ENCODE assay signal across 15 cellular contexts in genomic region chr2:3645745-3646389, GRCh38. TPM values are rescaled to one million over a fixed set of nuclear protein-coding genes. Genes with fewer than 3 reads are reported as not detected.
A peak's percentile ranks its signal among the peaks of the same experiment; 100 is the strongest.
DNase-seq lines count a peak whose midpoint lies in the region; ATAC-seq and TF ChIP-seq lines count a peak whose summit lies in the region.
"Had no signal": no experiment of that assay in that cellular context is flagged by ENCODE, and none has a peak within 500 bp of the region (broad histone marks: within the 10 kb centered on the region; RNA-seq: fewer than 3 reads in every experiment).

No MANE protein-coding gene starts in this region.

- H3K4me1 Mint-ChIP-seq in Caco-2 (ENCODE audit: low read depth, unreplicated experiment): peaks cover 21% of the 10 kb centered on the region
- peaks cover 2% of the 10 kb centered on the region for H3K4me1 Mint-ChIP-seq in progenitor cell of endocrine pancreas (ENCODE audit: low read depth)

- POLR2A ChIA-PET in Caco-2 (lab: Charles Lee): no interaction called here

- BruUV-seq in Caco-2 (replicated peaks; lab: Mats Ljungman, UMichigan): no TSS peak

- H3K36me3 Mint-ChIP-seq in Caco-2 (ENCODE audit: insufficient read depth, unreplicated experiment) (peaks cover 5% of the 10 kb centered on the region), progenitor cell of endocrine pancreas (ENCODE audit: insufficient read depth) (no peaks in the 10 kb centered on the region)
- H3K36me3 Mint-ChIP-seq: CD4-positive, CD25-positive, alpha-beta regulatory T cell had no signal

- H3K27me3 ChIP-seq in heart left ventricle: no peaks in the 10 kb centered on the region
- H3K27me3 ChIP-seq in right atrium auricular region: no peaks in the 10 kb centered on the region
- no peaks in the 10 kb centered on the region for H3K27me3 ChIP-seq in Caco-2 (replicated peaks; ENCODE audit: control insufficient read depth, insufficient read depth, low read length)
- H3K27me3 ChIP-seq: BE2C had no signal

- H3K4me1 ChIP-seq in heart left ventricle: peaks cover 0 to 9% (median 3%) of the 10 kb centered on the region in 12 donors
- H3K4me1 ChIP-seq in right atrium auricular region: peaks cover 0 to 3% of the 10 kb centered on the region in 2 donors
- H3K4me1 ChIP-seq in Caco-2: peaks cover 21% of the 10 kb centered on the region

- DNase-seq in heart left ventricle: peak in 3 of 5 donors; percentile 4 to 19 (median 5)
- DNase-seq in right atrium auricular region (ENCODE audit: low spot score): no peak
- DNase-seq in Caco-2: peak; percentile 75 to 79
- peak; percentile 53 for DNase-seq in posterior vena cava (ENCODE audit: low spot score)
- no peak for DNase-seq in cerebellum (ENCODE audit: low spot score)
- DNase-seq in activated CD4-positive, CD25-positive, alpha-beta regulatory T cell treated with anti-CD3 and anti-CD28 coated beads, Interleukin-2, amount 50 U/mL, for 72 hours: no peak
- DNase-seq in progenitor cell of endocrine pancreas (ENCODE audit: low spot score, unreplicated experiment): no peak
- DNase-seq: BE2C; Calu3; CD4-positive, CD25-positive, alpha-beta regulatory T cell; DMS 273 treated with DMSO at 0.1 percent for 48 hours; HCEC 1CT; HFFc6 had no signal

- intact Hi-C loops in heart left ventricle (cut with DNase I): loop anchor here in 4 of 10 donors (5.0 to 10.0 kb wide), 2 partner anchors 49 to 221 kb away; partner anchors contain the start of gene COLEC11 (in 3 of the 4)
- intact Hi-C loops in Caco-2 (cut with micrococcal nuclease; ENCODE audit: unreplicated experiment): loop anchor here (1.0 kb wide), 4 partner anchors 25 to 127 kb away; partner anchors contain the start of genes ADI1 and RNASEH1
- intact Hi-C loops in posterior vena cava (cut with DNase I): loop anchor here in 1 of 2 donors (1.0 kb wide), 1 partner anchor 10 kb away; no protein-coding TSS in a partner anchor

- H3K27ac Mint-ChIP-seq in Caco-2 (ENCODE audit: unreplicated experiment): peak overlapping the region; percentile 62
- no peak overlapping the region for H3K27ac Mint-ChIP-seq in progenitor cell of endocrine pancreas
- H3K27ac Mint-ChIP-seq: CD4-positive, CD25-positive, alpha-beta regulatory T cell; HFFc6 had no signal

- H3K27ac ChIP-seq in heart left ventricle: no peak overlapping the region
- no peak overlapping the region for H3K27ac ChIP-seq in right atrium auricular region

- H3K9me3 Mint-ChIP-seq in Caco-2 (ENCODE audit: unreplicated experiment) (no peaks in the 10 kb centered on the region), progenitor cell of endocrine pancreas (ENCODE audit: low read depth) (no peaks in the 10 kb centered on the region)
- H3K9me3 Mint-ChIP-seq: CD4-positive, CD25-positive, alpha-beta regulatory T cell; HFFc6 had no signal

- no peak for ATAC-seq in heart left ventricle

- no peaks in the 10 kb centered on the region for H3K27me3 Mint-ChIP-seq in Caco-2 (ENCODE audit: insufficient read depth, unreplicated experiment)
- no peaks in the 10 kb centered on the region for H3K27me3 Mint-ChIP-seq in progenitor cell of endocrine pancreas
- H3K27me3 Mint-ChIP-seq: CD4-positive, CD25-positive, alpha-beta regulatory T cell had no signal

- no peaks in the 10 kb centered on the region for H3K9me3 ChIP-seq in heart left ventricle
- H3K9me3 ChIP-seq in right atrium auricular region: no peaks in the 10 kb centered on the region
- no peaks in the 10 kb centered on the region for H3K9me3 ChIP-seq in Caco-2
- H3K9me3 ChIP-seq: BE2C had no signal

- CTCF ChIA-PET in Caco-2 (lab: Charles Lee): no interaction called here

- WGBS in heart left ventricle, 4 donors: 68 to 73% (median 69%) methylated on average over 7 to 10 of the region's 10 CpGs

- TF ChIP-seq CTCF in heart left ventricle (IDR thresholded peaks at IDR 0.05) (no peak), right atrium auricular region (IDR thresholded peaks at IDR 0.05) (no peak), Caco-2 (IDR thresholded peaks at IDR 0.05; ENCODE audit: insufficient read depth in 1 of 2, low read depth in 1 of 2, low read length in 1 of 2, severe bottlenecking in 1 of 2, unreplicated experiment in 1 of 2) (no peak), progenitor cell of endocrine pancreas (IDR thresholded peaks at IDR 0.05; ENCODE audit: unreplicated experiment) (no peak)

- H3K4me3 Mint-ChIP-seq in Caco-2 (ENCODE audit: unreplicated experiment) (no peak overlapping the region), progenitor cell of endocrine pancreas (ENCODE audit: low read depth) (no peak overlapping the region)
- H3K4me3 Mint-ChIP-seq: CD4-positive, CD25-positive, alpha-beta regulatory T cell; HFFc6 had no signal

- H3K4me3 ChIP-seq in heart left ventricle: no peak overlapping the region
- no peak overlapping the region for H3K4me3 ChIP-seq in right atrium auricular region
- no peak overlapping the region for H3K4me3 ChIP-seq in Caco-2 (ENCODE audit: low read depth, low read length)

- H3K36me3 ChIP-seq in heart left ventricle: no peaks in the 10 kb centered on the region
- no peaks in the 10 kb centered on the region for H3K36me3 ChIP-seq in right atrium auricular region
- no peaks in the 10 kb centered on the region for H3K36me3 ChIP-seq in Caco-2 (ENCODE audit: control insufficient read depth, insufficient read depth, low read length)

- no peak for TF ChIP-seq POLR2A in heart left ventricle (IDR thresholded peaks at IDR 0.05)

RNA-seq across cellular contexts. Expression of gene ALLC, which starts 12.1 kb away (rescaled TPM):
- total RNA-seq in heart left ventricle: not detected
- not detected for polyA plus RNA-seq in heart left ventricle
- not detected for total RNA-seq in right atrium auricular region
- not detected in 2 replicates for total RNA-seq in Caco-2 (2022)
- not detected for total RNA-seq in posterior vena cava
- not detected for total RNA-seq in cerebellum
- 0.16 TPM in 1 of 2 replicates, not detected in the other for total RNA-seq in progenitor cell of endocrine pancreas
- total RNA-seq: Calu3; CD4-positive, CD25-positive, alpha-beta regulatory T cell; H1; HFFc6 had no signal
- polyA plus RNA-seq: CD4-positive, CD25-positive, alpha-beta regulatory T cell; H1 had no signal

RNA-seq across cellular contexts. Expression of gene COLEC11, which starts 51.0 kb away (rescaled TPM):
- 1 to 10 TPM; 2.3 to 9.9 (median 2.9) TPM for total RNA-seq in heart left ventricle
- polyA plus RNA-seq in heart left ventricle: 10 to 100 TPM in 1 of 2 donors, 1 to 10 TPM in 1; 8.8 to 12.5 TPM
- total RNA-seq in right atrium auricular region: 10 to 100 TPM; 27.8 to 56.6 TPM
- total RNA-seq in Caco-2 (2022): not detected in 2 replicates
- total RNA-seq in posterior vena cava: 1 to 10 TPM in 1 of 2 donors, under 1 TPM in 1; 0.71 to 3.8 TPM
- total RNA-seq in cerebellum: 0.82 TPM
- total RNA-seq in progenitor cell of endocrine pancreas: not detected in 2 replicates
- total RNA-seq: Calu3; CD4-positive, CD25-positive, alpha-beta regulatory T cell; Daoy; HFFc6 had no signal
- polyA plus RNA-seq: CD4-positive, CD25-positive, alpha-beta regulatory T cell had no signal

RNA-seq across cellular contexts. Expression of gene DCDC2C, which starts 57.5 kb away (rescaled TPM):
- not detected for total RNA-seq in heart left ventricle
- not detected for polyA plus RNA-seq in heart left ventricle
- not detected for total RNA-seq in right atrium auricular region
- total RNA-seq in Caco-2 (2022): not detected in 2 replicates
- total RNA-seq in posterior vena cava: not detected
- not detected for total RNA-seq in cerebellum
- not detected in 2 replicates for total RNA-seq in progenitor cell of endocrine pancreas
- total RNA-seq: Calu3; CD4-positive, CD25-positive, alpha-beta regulatory T cell; Daoy; H1; HFFc6 had no signal
- polyA plus RNA-seq: CD4-positive, CD25-positive, alpha-beta regulatory T cell had no signal

Comparison
In these comparisons a context has a peak if more than half of its experiments do, and no peak if none do; other contexts are left out.
1. DNase-seq: peak in heart left ventricle (3 of 5), Caco-2 (2 of 2) and posterior vena cava (single experiment); none in right atrium auricular region (single experiment), cerebellum (single experiment), activated CD4-positive, CD25-positive, alpha-beta regulatory T cell treated with anti-CD3 and anti-CD28 coated beads, Interleukin-2, amount 50 U/mL, for 72 hours (single experiment) and progenitor cell of endocrine pancreas (single experiment).